8 cellular contexts compared by ENCODE assay signal in genomic region chr6:131914967-131915751, GRCh38. TPM values are rescaled to one million over a fixed set of nuclear protein-coding genes. Genes with fewer than 3 reads are reported as not detected.
A peak's percentile ranks its signal among the peaks of the same experiment; 100 is the strongest.
DNase-seq lines count a peak whose midpoint lies in the region; ATAC-seq and TF ChIP-seq lines count a peak whose summit lies in the region.

No MANE protein-coding gene starts in this region.

- no peaks in the 10 kb centered on the region for H3K9me3 ChIP-seq in smooth muscle cell (replicated peaks; ENCODE audit: low read depth)

- no peaks in the 10 kb centered on the region for H3F3A ChIP-seq in smooth muscle cell (ENCODE audit: low read depth)

- TF ChIP-seq CTCF in GM10266 (IDR thresholded peaks at IDR 0.05; ENCODE audit: control insufficient read depth, insufficient read depth, low read depth, missing control alignments) (peak; percentile 79), LNCAP (IDR thresholded peaks at IDR 0.05) (peak; percentile 93), astrocyte of the spinal cord (IDR thresholded peaks at IDR 0.05; ENCODE audit: low read depth, low read length) (peak; percentile 91), smooth muscle cell (IDR thresholded peaks at IDR 0.05; ENCODE audit: borderline replicate concordance, insufficient read depth, poor library complexity, severe bottlenecking) (peak; percentile 77)

- no peak overlapping the region for H3K9ac ChIP-seq in smooth muscle cell (ENCODE audit: low read depth)

- in situ Hi-C loops in astrocyte of the spinal cord (cut with HindIII; ENCODE audit: low sequenced_read_pairs), result no loop called here

- H3K36me3 ChIP-seq in smooth muscle cell (ENCODE audit: low read depth), result no peaks in the 10 kb centered on the region

- ATAC-seq in GM21825 (IDR thresholded peaks at IDR 0.05; ENCODE audit: unreplicated experiment) (peak; percentile 75), GM21381 (IDR thresholded peaks at IDR 0.05; ENCODE audit: unreplicated experiment) (no peak)

- no peaks in the 10 kb centered on the region for H3K4me1 ChIP-seq in smooth muscle cell (ENCODE audit: low read depth)

- H3K4me2 ChIP-seq in smooth muscle cell, result no peak overlapping the region

- no peak overlapping the region for H3K4me3 ChIP-seq in astrocyte of the spinal cord (ENCODE audit: low read depth, low read length)
- no peak overlapping the region for H3K4me3 ChIP-seq in smooth muscle cell

- 65% methylated on average over 10 of the region's 10 CpGs for WGBS in smooth muscle cell (ENCODE audit: low lambda C conversion rate)

- no peaks in the 10 kb centered on the region for H4K20me1 ChIP-seq in smooth muscle cell (ENCODE audit: low read depth)

- H2AFZ ChIP-seq in smooth muscle cell (ENCODE audit: low read depth), result no peak overlapping the region

- DNase-seq in GM10266 (ENCODE audit: extremely low spot score) (peak; percentile 44), SKM-1 treated with dmso at 0.1 percent for 144 hours (lab: John Stamatoyannopoulos, UW; ENCODE audit: unreplicated experiment) (peak; percentile 33), astrocyte of the spinal cord (ENCODE audit: low read depth, low spot score) (peak; percentile 85), hippocampal formation (lab: John Stamatoyannopoulos, UW) (peak; percentile 23 to 60), smooth muscle cell (lab: John Stamatoyannopoulos, UW; ENCODE audit: unreplicated experiment) (no peak)

- no peaks in the 10 kb centered on the region for H3K27me3 ChIP-seq in smooth muscle cell (ENCODE audit: low read depth)

- H3K79me2 ChIP-seq in smooth muscle cell (ENCODE audit: low read depth), result no peaks in the 10 kb centered on the region

- no peak overlapping the region for H3K27ac ChIP-seq in smooth muscle cell (ENCODE audit: low read depth)

RNA-seq across cellular contexts. Expression of gene CCN2, which starts 36.0 kb away (rescaled TPM):
- total RNA-seq in smooth muscle cell, result 1,180 and 1,197 TPM in 2 replicates
- polyA plus RNA-seq in smooth muscle cell, result 1,697 and 2,448 TPM in 2 replicates
